Comparison of ENCODE assay signal across 22 cellular contexts in the genomic region with DNA sequence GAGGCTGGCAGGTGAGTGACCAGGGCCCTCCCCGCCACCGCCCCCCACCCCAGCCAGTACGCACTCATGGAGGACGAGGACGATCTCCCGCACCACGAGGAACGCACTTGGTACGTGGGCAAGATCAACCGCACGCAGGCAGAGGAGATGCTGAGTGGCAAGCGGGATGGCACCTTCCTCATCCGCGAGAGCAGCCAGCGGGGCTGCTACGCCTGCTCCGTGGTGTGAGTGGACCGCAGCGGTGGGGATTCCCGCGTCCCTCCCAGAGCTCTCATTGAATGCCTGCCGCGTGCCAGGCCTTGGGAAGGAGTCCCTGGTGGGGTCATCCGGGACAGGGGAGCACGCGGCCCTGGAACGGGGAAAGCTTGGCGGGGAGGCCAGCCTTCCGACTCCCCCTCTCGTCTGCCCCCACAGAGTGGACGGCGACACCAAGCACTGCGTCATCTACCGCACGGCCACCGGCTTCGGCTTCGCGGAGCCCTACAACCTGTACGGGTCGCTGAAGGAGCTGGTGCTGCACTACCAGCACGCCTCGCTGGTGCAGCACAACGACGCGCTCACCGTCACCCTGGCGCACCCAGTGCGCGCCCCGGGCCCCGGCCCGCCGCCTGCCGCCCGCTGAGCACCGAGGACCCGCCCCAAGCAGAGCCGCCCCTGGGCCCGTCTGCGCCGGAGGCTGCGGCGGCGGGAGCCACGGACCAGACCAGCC. TPM values are rescaled to one million over a fixed set of nuclear protein-coding genes. Genes with fewer than 3 reads are reported as not detected.
A peak's percentile ranks its signal among the peaks of the same experiment; 100 is the strongest.
DNase-seq lines count a peak whose midpoint lies in the region; ATAC-seq, FAIRE-seq and TF ChIP-seq lines count a peak whose summit lies in the region.
"Had no signal": no experiment of that assay in that cellular context is flagged by ENCODE, and none has a peak within 500 bp of the region (broad histone marks: within the 10 kb centered on the region; RNA-seq: fewer than 3 reads in every experiment).

No MANE protein-coding gene starts in this region.

- DNase-seq in D721Med (ENCODE audit: insufficient read length, low spot score) = peak; percentile 16
- peak; percentile 6 for DNase-seq in hepatocyte (ENCODE audit: low spot score)
- DNase-seq in stimulated activated naive B cell treated with anti-CD40 and anti-IgM and Interleukin-4, amounts not matched to agents 10 μg/mL and 1 μg/mL and 100 μg/mL, for 72 hours = no peak
- DNase-seq in EL = no peak
- no peak for DNase-seq in stimulated activated CD4-positive, alpha-beta T cell treated with anti-CD3 and anti-CD28 coated beads, Interleukin-4, amount 100 ng/mL, for 4 hours
- no peak for DNase-seq in CD4-positive, alpha-beta memory T cell
- DNase-seq: cerebellar nuclear complex, DMS79, mesendoderm, NCI-H1092 treated with DMSO at 0.1 percent for 48 hours, NCI-H2029, NCI-H446 treated with DMSO at 0.1 percent for 48 hours, small intestine had no signal

- no peak for ATAC-seq in stimulated activated naive B cell treated with anti-CD40 and anti-IgM and Interleukin-4, amounts not matched to agents 10 μg/mL and 1 μg/mL and 100 μg/mL, for 72 hours (replicated peaks)
- ATAC-seq in GM21723 (IDR thresholded peaks at IDR 0.05; ENCODE audit: unreplicated experiment) = no peak

- peaks cover 56% of the 10 kb centered on the region for H3K4me1 ChIP-seq in OCI-LY3 (ENCODE audit: low read length)
- H3K4me1 ChIP-seq in hepatocyte (ENCODE audit: insufficient read depth) = no peaks in the 10 kb centered on the region
- H3K4me1 ChIP-seq in CD4-positive, alpha-beta memory T cell (ENCODE audit: insufficient read depth, low read length) = peaks cover 4% of the 10 kb centered on the region

- no peaks in the 10 kb centered on the region for H3K9me3 ChIP-seq in OCI-LY3 (ENCODE audit: insufficient read depth, low read length)
- H3K9me3 ChIP-seq in hepatocyte (ENCODE audit: low read depth) = no peaks in the 10 kb centered on the region
- no peaks in the 10 kb centered on the region for H3K9me3 ChIP-seq in CD4-positive, alpha-beta memory T cell (ENCODE audit: control insufficient read depth in 1 of 2, low read length in 2 of 2)
- H3K9me3 ChIP-seq: heart left ventricle had no signal

- FAIRE-seq in D721Med (lab: Jason Lieb, UNC) = no peak
- FAIRE-seq: small intestine, TTC549 had no signal

- H3K9ac ChIP-seq in OCI-LY3 (ENCODE audit: low read length) = peak overlapping the region; percentile 82

- H3K27me3 ChIP-seq in OCI-LY3 (ENCODE audit: low read depth, low read length) = no peaks in the 10 kb centered on the region
- no peaks in the 10 kb centered on the region for H3K27me3 ChIP-seq in hepatocyte
- H3K27me3 ChIP-seq in CD4-positive, alpha-beta memory T cell (ENCODE audit: insufficient read depth, low read length) = no peaks in the 10 kb centered on the region
- H3K27me3 ChIP-seq: heart left ventricle had no signal

- CTCF ChIA-PET in CD4-positive, alpha-beta memory T cell (lab: Charles Lee; ENCODE audit: partially characterized antibody) = interaction anchor here (1.1 to 12.0 kb wide), 7 partner anchors 17 to 162 kb away, joined by 3 to 125 read pairs (median 5); a partner anchor contains a TSS

- no peak for TF ChIP-seq CTCF in D721Med (IDR thresholded peaks at IDR 0.05; ENCODE audit: insufficient read depth, missing control alignments)
- no peak for TF ChIP-seq CTCF in OCI-LY3 (IDR thresholded peaks at IDR 0.05; ENCODE audit: low read depth, low read length)
- TF ChIP-seq CTCF in hepatocyte (IDR thresholded peaks at IDR 0.05; ENCODE audit: poor library complexity) = no peak

- no peak overlapping the region for H2AFZ ChIP-seq in OCI-LY3 (ENCODE audit: low read depth, low read length)
- H2AFZ ChIP-seq in hepatocyte = no peak overlapping the region

- peak overlapping the region; percentile 99 for H3K27ac Mint-ChIP-seq in stimulated activated naive B cell treated with anti-CD40 and anti-IgM and Interleukin-4, amounts not matched to agents 10 μg/mL and 1 μg/mL and 100 μg/mL, for 72 hours
- H3K27ac Mint-ChIP-seq in CD4-positive, alpha-beta memory T cell = no peak overlapping the region
- H3K27ac Mint-ChIP-seq: activated CD8-positive, alpha-beta T cell treated with anti-CD3 and anti-CD28 coated beads, Interleukin-2, amount 10 ng/mL, durations not matched to agents 7 days and 5 days; activated naive CD8-positive, alpha-beta T cell treated with anti-CD3 and anti-CD28 coated beads, Interleukin-2, amount 50 U/mL, for 24 hours; CD8-positive, alpha-beta T cell had no signal

- H4K20me1 ChIP-seq in OCI-LY3 (ENCODE audit: insufficient read depth, low read length) (no peaks in the 10 kb centered on the region), hepatocyte (ENCODE audit: insufficient read depth, poor library complexity, severe bottlenecking) (no peaks in the 10 kb centered on the region)

- H3K9me2 ChIP-seq in hepatocyte (replicated peaks; ENCODE audit: insufficient read depth) = no peaks in the 10 kb centered on the region

- H3K9me3 Mint-ChIP-seq in stimulated activated naive B cell treated with anti-CD40 and anti-IgM and Interleukin-4, amounts not matched to agents 10 μg/mL and 1 μg/mL and 100 μg/mL, for 72 hours = peaks cover 0 to 4% of the 10 kb centered on the region in 2 donors
- no peaks in the 10 kb centered on the region for H3K9me3 Mint-ChIP-seq in CD4-positive, alpha-beta memory T cell
- H3K9me3 Mint-ChIP-seq: activated naive CD8-positive, alpha-beta T cell treated with anti-CD3 and anti-CD28 coated beads, Interleukin-2, amount 50 U/mL, for 24 hours; CD8-positive, alpha-beta T cell had no signal

- peaks cover 40 to 62% of the 10 kb centered on the region in 2 donors for H3K36me3 Mint-ChIP-seq in stimulated activated naive B cell treated with anti-CD40 and anti-IgM and Interleukin-4, amounts not matched to agents 10 μg/mL and 1 μg/mL and 100 μg/mL, for 72 hours
- peaks cover 20 to 21% of the 10 kb centered on the region in 2 donors for H3K36me3 Mint-ChIP-seq in CD4-positive, alpha-beta memory T cell

- intact Hi-C loops in CD4-positive, alpha-beta memory T cell (cut with micrococcal nuclease) = loop anchor here (1.0 to 10.0 kb wide), 3 partner anchors 56 to 224 kb away; no protein-coding TSS in a partner anchor

- H3K27ac ChIP-seq in OCI-LY3 (ENCODE audit: low read length) (peak overlapping the region; percentile 96), hepatocyte (no peak overlapping the region)
- H3K27ac ChIP-seq in CD4-positive, alpha-beta memory T cell (ENCODE audit: low read depth, low read length) = no peak overlapping the region

- H3K4me3 Mint-ChIP-seq in stimulated activated naive B cell treated with anti-CD40 and anti-IgM and Interleukin-4, amounts not matched to agents 10 μg/mL and 1 μg/mL and 100 μg/mL, for 72 hours = peak overlapping the region; percentile 78 to 91
- no peak overlapping the region for H3K4me3 Mint-ChIP-seq in CD4-positive, alpha-beta memory T cell
- H3K4me3 Mint-ChIP-seq: activated CD8-positive, alpha-beta T cell treated with anti-CD3 and anti-CD28 coated beads, Interleukin-2, amount 10 ng/mL, durations not matched to agents 7 days and 5 days; activated naive CD8-positive, alpha-beta T cell treated with anti-CD3 and anti-CD28 coated beads, Interleukin-2, amount 50 U/mL, for 24 hours; CD8-positive, alpha-beta T cell had no signal

- WGBS in hepatocyte (ENCODE audit: low lambda C conversion rate, missing lambda C conversion rate) = 97% methylated on average over 57 of the region's 66 CpGs

- H3K36me3 ChIP-seq in OCI-LY3 (replicated peaks; ENCODE audit: low read depth, low read length) = peaks cover 36% of the 10 kb centered on the region
- no peaks in the 10 kb centered on the region for H3K36me3 ChIP-seq in hepatocyte (replicated peaks; ENCODE audit: insufficient read depth, low read depth)
- peaks cover 7% of the 10 kb centered on the region for H3K36me3 ChIP-seq in CD4-positive, alpha-beta memory T cell (ENCODE audit: insufficient read depth, low read length)

- POLR2A ChIA-PET in CD4-positive, alpha-beta memory T cell (lab: Charles Lee; ENCODE audit: partially characterized antibody) = interaction anchor here (0.6 to 1.2 kb wide), 5 partner anchors 23 to 72 kb away, joined by 3 to 6 read pairs (median 3); no protein-coding TSS in a partner anchor

- H3K4me2 ChIP-seq in OCI-LY3 (ENCODE audit: low read length) = peak overlapping the region; percentile 92
- H3K4me2 ChIP-seq in hepatocyte = no peak overlapping the region

- no peaks in the 10 kb centered on the region for H3K27me3 Mint-ChIP-seq in stimulated activated naive B cell treated with anti-CD40 and anti-IgM and Interleukin-4, amounts not matched to agents 10 μg/mL and 1 μg/mL and 100 μg/mL, for 72 hours
- H3K27me3 Mint-ChIP-seq in CD4-positive, alpha-beta memory T cell = no peaks in the 10 kb centered on the region
- H3K27me3 Mint-ChIP-seq: activated naive CD8-positive, alpha-beta T cell treated with anti-CD3 and anti-CD28 coated beads, Interleukin-2, amount 50 U/mL, for 24 hours had no signal

- H3K4me3 ChIP-seq in OCI-LY3 (ENCODE audit: low read length) = peak overlapping the region; percentile 69; the same call in 1 of the 2 replicates
- no peak overlapping the region for H3K4me3 ChIP-seq in hepatocyte
- H3K4me3 ChIP-seq in CD4-positive, alpha-beta memory T cell (ENCODE audit: low read length in 2 of 2) = no peak overlapping the region

- H3K4me1 Mint-ChIP-seq in stimulated activated naive B cell treated with anti-CD40 and anti-IgM and Interleukin-4, amounts not matched to agents 10 μg/mL and 1 μg/mL and 100 μg/mL, for 72 hours = peaks cover 41 to 61% of the 10 kb centered on the region in 2 donors
- H3K4me1 Mint-ChIP-seq in CD4-positive, alpha-beta memory T cell = peaks cover 3 to 8% (median 5%) of the 10 kb centered on the region in 4 donors

- H3K79me2 ChIP-seq in OCI-LY3 (ENCODE audit: low read length) = peaks cover 13% of the 10 kb centered on the region
- no peaks in the 10 kb centered on the region for H3K79me2 ChIP-seq in hepatocyte

RNA-seq across cellular contexts. Expression of a gene that starts 4.8 kb away (rescaled TPM):
- total RNA-seq in hepatocyte = 95.7 and 133 TPM in 2 replicates
- 129 and 170 TPM in 2 replicates for polyA plus RNA-seq in hepatocyte
- total RNA-seq in CD4-positive, alpha-beta memory T cell = 10 to 100 TPM; 48.3 to 56.9 TPM
- polyA plus RNA-seq in CD4-positive, alpha-beta memory T cell = 10 to 100 TPM in 1 of 2 donors, 1 to 10 TPM in 1; 6.3 to 16.7 TPM
- total RNA-seq: osteocyte had no signal

RNA-seq across cellular contexts. Expression of a gene that starts 15.9 kb away (rescaled TPM):
- total RNA-seq in hepatocyte = 29.9 and 38.7 TPM in 2 replicates
- polyA plus RNA-seq in hepatocyte = 49.5 and 52.2 TPM in 2 replicates
- total RNA-seq in CD4-positive, alpha-beta memory T cell = 10 to 100 TPM; 18.1 to 23.0 TPM
- polyA plus RNA-seq in CD4-positive, alpha-beta memory T cell = 1 to 10 TPM; 1.5 to 6.6 TPM

RNA-seq across cellular contexts. Expression of a gene that starts 24.2 kb away (rescaled TPM):
- 31.8 and 36.9 TPM in 2 replicates for total RNA-seq in hepatocyte
- polyA plus RNA-seq in hepatocyte = 22.4 and 26.0 TPM in 2 replicates
- 1 to 10 TPM; 7.6 to 7.8 TPM for total RNA-seq in CD4-positive, alpha-beta memory T cell
- 10 to 100 TPM; 10.5 to 13.7 TPM for polyA plus RNA-seq in CD4-positive, alpha-beta memory T cell

RNA-seq across cellular contexts. Expression of a gene that starts 35.0 kb away (rescaled TPM):
- total RNA-seq in hepatocyte = 0.60 and 2.2 TPM in 2 replicates
- 2.6 and 3.0 TPM in 2 replicates for polyA plus RNA-seq in hepatocyte
- 1 to 10 TPM; 4.7 to 4.8 TPM for total RNA-seq in CD4-positive, alpha-beta memory T cell
- 1 to 10 TPM in 1 of 2 donors, under 1 TPM in 1; 0.59 to 1.0 TPM for polyA plus RNA-seq in CD4-positive, alpha-beta memory T cell

RNA-seq across cellular contexts. Expression of a gene that starts 57.4 kb away (rescaled TPM):
- 0.43 and 0.72 TPM in 2 replicates for total RNA-seq in hepatocyte
- polyA plus RNA-seq in hepatocyte = 0.10 and 0.47 TPM in 2 replicates
- under 1 TPM in 1 of 2 experiments, not detected in 1; 0.52 TPM for total RNA-seq in CD4-positive, alpha-beta memory T cell
- polyA plus RNA-seq in CD4-positive, alpha-beta memory T cell = not detected
- total RNA-seq: T-helper 1 cell treated with Interleukin-12 subunit alpha and Interleukin-12 subunit beta and Interleukin-4 antibody, amounts not matched to agents 30 ng/mL and 1 ng/mL, for 36 hours had no signal

Comparison
In these comparisons a context has a peak if more than half of its experiments do, and no peak if none do; other contexts are left out.
1. DNase-seq: peak in D721Med (single experiment) and hepatocyte (single experiment); none in stimulated activated naive B cell treated with anti-CD40 and anti-IgM and Interleukin-4, amounts not matched to agents 10 μg/mL and 1 μg/mL and 100 μg/mL, for 72 hours (single experiment), EL (single experiment), stimulated activated CD4-positive, alpha-beta T cell treated with anti-CD3 and anti-CD28 coated beads, Interleukin-4, amount 100 ng/mL, for 4 hours (0 of 2) and CD4-positive, alpha-beta memory T cell (0 of 5).
2. H3K4me3 Mint-ChIP-seq: peak in stimulated activated naive B cell treated with anti-CD40 and anti-IgM and Interleukin-4, amounts not matched to agents 10 μg/mL and 1 μg/mL and 100 μg/mL, for 72 hours (2 of 2); none in CD4-positive, alpha-beta memory T cell (0 of 8).